Comparison of ENCODE assay signal across 11 cellular contexts in the genomic region with DNA sequence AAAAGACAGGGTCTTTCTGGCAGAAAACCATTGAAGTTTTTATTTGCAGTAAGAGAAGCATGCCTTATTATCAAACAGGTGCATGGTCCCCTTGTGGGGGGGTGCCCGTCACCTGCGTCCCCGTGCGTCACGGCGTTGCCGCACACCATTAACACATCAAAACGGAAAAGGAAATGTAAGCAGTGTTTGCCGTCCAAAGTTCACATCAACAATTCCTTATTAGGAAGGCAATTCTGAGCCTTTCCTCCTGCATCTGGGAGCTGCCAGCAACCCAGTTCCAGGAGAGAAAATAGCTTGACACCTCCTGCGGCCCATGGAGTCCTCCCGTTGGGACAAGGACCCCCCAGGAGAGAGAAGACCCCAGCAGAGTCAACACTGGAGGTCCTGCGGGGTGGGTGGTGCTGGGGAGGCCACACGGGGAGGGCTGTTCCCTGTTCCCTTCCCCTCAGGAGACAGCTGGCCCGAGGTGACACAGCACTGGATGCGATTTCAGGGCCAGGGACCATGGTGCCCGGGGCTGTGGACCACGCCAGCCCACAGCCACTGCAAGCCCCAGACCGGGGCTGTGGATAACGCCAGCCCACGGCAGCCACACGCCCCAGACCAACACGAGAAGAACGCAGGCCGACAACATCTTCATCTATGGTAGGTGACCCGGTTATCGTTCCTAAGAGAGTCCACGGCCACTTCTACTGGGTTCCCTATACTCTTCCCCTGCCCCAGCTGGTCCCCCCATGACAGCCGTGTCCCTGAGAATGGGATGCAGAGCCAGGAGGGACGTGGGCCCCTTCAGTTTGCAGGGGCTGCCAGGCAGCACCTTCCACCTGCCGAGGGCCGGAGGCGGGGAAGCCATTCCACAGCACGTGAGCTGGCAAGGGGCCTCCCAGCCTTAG. TPM values are rescaled to one million over a fixed set of nuclear protein-coding genes. Genes with fewer than 3 reads are reported as not detected.
DNase-seq lines count a peak whose midpoint lies in the region; ATAC-seq lines count a peak whose summit lies in the region.
"Had no signal": no experiment of that assay in that cellular context is flagged by ENCODE, and none has a peak within 500 bp of the region (broad histone marks: within the 10 kb centered on the region; RNA-seq: fewer than 3 reads in every experiment).

No MANE protein-coding gene starts in this region.

- H3K36me3 Mint-ChIP-seq in naive thymus-derived CD4-positive, alpha-beta T cell: no peaks in the 10 kb centered on the region
- no peaks in the 10 kb centered on the region for H3K36me3 Mint-ChIP-seq in stimulated activated effector memory CD8-positive, alpha-beta T cell treated with anti-CD3 and anti-CD28 coated beads, Interleukin-12 subunit alpha, Interleukin-12 subunit beta, amount 100 ng/mL, for 72 hours

- H3K9me3 ChIP-seq in duodenal mucosa (ENCODE audit: control insufficient read depth in 1 of 2, low read length in 2 of 2) (peaks cover 0 to 1% of the 10 kb centered on the region in 2 donors), aorta (ENCODE audit: control insufficient read depth, low read length) (no peaks in the 10 kb centered on the region)
- H3K9me3 ChIP-seq in naive thymus-derived CD4-positive, alpha-beta T cell (ENCODE audit: control insufficient read depth in 2 of 3, low read length in 3 of 3): no peaks in the 10 kb centered on the region

- CTCF ChIA-PET in naive thymus-derived CD4-positive, alpha-beta T cell (lab: Charles Lee): no interaction called here

- peak; percentile 55 for ATAC-seq in Right ventricle myocardium superior (ENCODE audit: poor library complexity)
- peak; percentile 67 for ATAC-seq in aorta (ENCODE audit: low FRiP score)
- ATAC-seq in naive thymus-derived CD4-positive, alpha-beta T cell: no peak
- ATAC-seq in stimulated activated effector memory CD8-positive, alpha-beta T cell treated with anti-CD3 and anti-CD28 coated beads, Interleukin-12 subunit alpha, Interleukin-12 subunit beta, amount 100 ng/mL, for 72 hours: no peak
- ATAC-seq: SK-N-SH treated with all-trans-retinoic acid at 6 μM for 48 hours had no signal

- H3K27me3 ChIP-seq in duodenal mucosa (ENCODE audit: control insufficient read depth in 1 of 2, insufficient read depth in 2 of 2, low read length in 2 of 2) (no peaks in the 10 kb centered on the region), aorta (ENCODE audit: control insufficient read depth in 1 of 2, insufficient read depth in 2 of 2, low read length in 1 of 2) (no peaks in the 10 kb centered on the region)
- H3K27me3 ChIP-seq in naive thymus-derived CD4-positive, alpha-beta T cell (ENCODE audit: control insufficient read depth in 2 of 2, insufficient read depth in 2 of 2, low read length in 2 of 2): no peaks in the 10 kb centered on the region

- POLR2A ChIA-PET in naive thymus-derived CD4-positive, alpha-beta T cell (lab: Charles Lee): no interaction called here

- peak overlapping the region; percentile 70 to 75 for H3K4me3 ChIP-seq in duodenal mucosa (ENCODE audit: low read depth in 1 of 2, low read length in 2 of 2)
- H3K4me3 ChIP-seq in aorta (ENCODE audit: low read length in 2 of 2): peak overlapping the region in 1 of 2 donors; percentile 32
- H3K4me3 ChIP-seq in naive thymus-derived CD4-positive, alpha-beta T cell (ENCODE audit: low read length): no peak overlapping the region

- no peaks in the 10 kb centered on the region for H3K4me1 Mint-ChIP-seq in naive thymus-derived CD4-positive, alpha-beta T cell
- H3K4me1 Mint-ChIP-seq in stimulated activated effector memory CD8-positive, alpha-beta T cell treated with anti-CD3 and anti-CD28 coated beads, Interleukin-12 subunit alpha, Interleukin-12 subunit beta, amount 100 ng/mL, for 72 hours: no peaks in the 10 kb centered on the region

- H3K27ac Mint-ChIP-seq in naive thymus-derived CD4-positive, alpha-beta T cell: no peak overlapping the region
- H3K27ac Mint-ChIP-seq in stimulated activated effector memory CD8-positive, alpha-beta T cell treated with anti-CD3 and anti-CD28 coated beads, Interleukin-12 subunit alpha, Interleukin-12 subunit beta, amount 100 ng/mL, for 72 hours: no peak overlapping the region

- H3K27me3 Mint-ChIP-seq in naive thymus-derived CD4-positive, alpha-beta T cell: peaks cover 0 to 8% (median 5%) of the 10 kb centered on the region in 5 donors

- intact Hi-C loops in Right ventricle myocardium superior (cut with DNase I): no loop called here
- intact Hi-C loops in cardiac septum (cut with DNase I): no loop called here
- intact Hi-C loops in aorta (cut with DNase I): no loop called here
- intact Hi-C loops in naive thymus-derived CD4-positive, alpha-beta T cell (cut with micrococcal nuclease): no loop called here

- H3K4me3 Mint-ChIP-seq in naive thymus-derived CD4-positive, alpha-beta T cell: no peak overlapping the region
- no peak overlapping the region for H3K4me3 Mint-ChIP-seq in stimulated activated effector memory CD8-positive, alpha-beta T cell treated with anti-CD3 and anti-CD28 coated beads, Interleukin-12 subunit alpha, Interleukin-12 subunit beta, amount 100 ng/mL, for 72 hours
- H3K4me3 Mint-ChIP-seq: neural crest cell had no signal

- H3K4me1 ChIP-seq in duodenal mucosa (ENCODE audit: control insufficient read depth in 1 of 2, insufficient read depth in 2 of 2, low read length in 2 of 2) (peaks cover 23 to 37% of the 10 kb centered on the region in 2 donors), aorta (ENCODE audit: control insufficient read depth in 1 of 2, insufficient read depth in 2 of 2, low read length in 2 of 2) (no peaks in the 10 kb centered on the region)
- no peaks in the 10 kb centered on the region for H3K4me1 ChIP-seq in naive thymus-derived CD4-positive, alpha-beta T cell (ENCODE audit: control insufficient read depth in 2 of 2, insufficient read depth in 2 of 2, low read length in 2 of 2)

- 28 to 30% methylated on average over 32 to 33 of the region's 33 CpGs for WGBS in aorta, 2 donors

- DNase-seq in Right ventricle myocardium superior (no peak), cardiac septum (ENCODE audit: low spot score) (no peak), mucosa of gallbladder (ENCODE audit: low spot score) (peak; percentile 75), aorta (peak in 1 of 2 donors; percentile 75), T-helper 9 cell (no peak)
- no peak for DNase-seq in naive thymus-derived CD4-positive, alpha-beta T cell
- no peak for DNase-seq in stimulated activated effector memory CD8-positive, alpha-beta T cell treated with anti-CD3 and anti-CD28 coated beads, Interleukin-12 subunit alpha, Interleukin-12 subunit beta, amount 100 ng/mL, for 72 hours (ENCODE audit: low spot score in 2 of 2)
- DNase-seq: Kasumi-1 had no signal

- H3K36me3 ChIP-seq in duodenal mucosa (ENCODE audit: control insufficient read depth in 1 of 2, insufficient read depth in 2 of 2, low read length in 2 of 2): peaks cover 0 to 10% of the 10 kb centered on the region in 2 donors
- H3K36me3 ChIP-seq in aorta (ENCODE audit: control insufficient read depth in 1 of 2, insufficient read depth in 2 of 2, low read length in 1 of 2): no peaks in the 10 kb centered on the region
- no peaks in the 10 kb centered on the region for H3K36me3 ChIP-seq in naive thymus-derived CD4-positive, alpha-beta T cell (ENCODE audit: control insufficient read depth in 2 of 3, insufficient read depth in 3 of 3, low read length in 3 of 3)

- no peaks in the 10 kb centered on the region for H3K9me3 Mint-ChIP-seq in naive thymus-derived CD4-positive, alpha-beta T cell
- no peaks in the 10 kb centered on the region for H3K9me3 Mint-ChIP-seq in stimulated activated effector memory CD8-positive, alpha-beta T cell treated with anti-CD3 and anti-CD28 coated beads, Interleukin-12 subunit alpha, Interleukin-12 subunit beta, amount 100 ng/mL, for 72 hours
- H3K9me3 Mint-ChIP-seq: neural crest cell had no signal

- peak overlapping the region; percentile 83 to 90 for H3K9ac ChIP-seq in duodenal mucosa (ENCODE audit: low read depth in 1 of 2, low read length in 2 of 2)

- H3K27ac ChIP-seq in duodenal mucosa (ENCODE audit: low read depth, low read length): peak overlapping the region; percentile 96
- H3K27ac ChIP-seq in aorta (ENCODE audit: low read depth in 1 of 2, low read length in 2 of 2): peak overlapping the region in 1 of 2 donors; percentile 15
- no peak overlapping the region for H3K27ac ChIP-seq in naive thymus-derived CD4-positive, alpha-beta T cell (ENCODE audit: low read depth, low read length)

RNA-seq across cellular contexts. Expression of gene DIP2C, which starts 39.4 kb away (rescaled TPM):
- 29.1 TPM for total RNA-seq in Right ventricle myocardium superior
- total RNA-seq in cardiac septum: 28.8 TPM
- total RNA-seq in mucosa of gallbladder: 31.5 TPM
- 10 to 100 TPM; 38.7 to 40.2 TPM for total RNA-seq in aorta
- 1 to 10 TPM; 6.4 to 9.0 TPM for polyA plus RNA-seq in aorta
- total RNA-seq in naive thymus-derived CD4-positive, alpha-beta T cell: 1 to 10 TPM; 3.7 to 8.7 (median 7.4) TPM
- 1 to 10 TPM; 1.1 to 2.9 TPM for polyA plus RNA-seq in naive thymus-derived CD4-positive, alpha-beta T cell

Comparison
In these comparisons a context has a peak if more than half of its experiments do, and no peak if none do; other contexts are left out.
1. ATAC-seq: peak in Right ventricle myocardium superior (single experiment) and aorta (single experiment); none in naive thymus-derived CD4-positive, alpha-beta T cell (single experiment) and stimulated activated effector memory CD8-positive, alpha-beta T cell treated with anti-CD3 and anti-CD28 coated beads, Interleukin-12 subunit alpha, Interleukin-12 subunit beta, amount 100 ng/mL, for 72 hours (single experiment).